ENCODE assay signal across 1 cellular context in the genomic region with DNA sequence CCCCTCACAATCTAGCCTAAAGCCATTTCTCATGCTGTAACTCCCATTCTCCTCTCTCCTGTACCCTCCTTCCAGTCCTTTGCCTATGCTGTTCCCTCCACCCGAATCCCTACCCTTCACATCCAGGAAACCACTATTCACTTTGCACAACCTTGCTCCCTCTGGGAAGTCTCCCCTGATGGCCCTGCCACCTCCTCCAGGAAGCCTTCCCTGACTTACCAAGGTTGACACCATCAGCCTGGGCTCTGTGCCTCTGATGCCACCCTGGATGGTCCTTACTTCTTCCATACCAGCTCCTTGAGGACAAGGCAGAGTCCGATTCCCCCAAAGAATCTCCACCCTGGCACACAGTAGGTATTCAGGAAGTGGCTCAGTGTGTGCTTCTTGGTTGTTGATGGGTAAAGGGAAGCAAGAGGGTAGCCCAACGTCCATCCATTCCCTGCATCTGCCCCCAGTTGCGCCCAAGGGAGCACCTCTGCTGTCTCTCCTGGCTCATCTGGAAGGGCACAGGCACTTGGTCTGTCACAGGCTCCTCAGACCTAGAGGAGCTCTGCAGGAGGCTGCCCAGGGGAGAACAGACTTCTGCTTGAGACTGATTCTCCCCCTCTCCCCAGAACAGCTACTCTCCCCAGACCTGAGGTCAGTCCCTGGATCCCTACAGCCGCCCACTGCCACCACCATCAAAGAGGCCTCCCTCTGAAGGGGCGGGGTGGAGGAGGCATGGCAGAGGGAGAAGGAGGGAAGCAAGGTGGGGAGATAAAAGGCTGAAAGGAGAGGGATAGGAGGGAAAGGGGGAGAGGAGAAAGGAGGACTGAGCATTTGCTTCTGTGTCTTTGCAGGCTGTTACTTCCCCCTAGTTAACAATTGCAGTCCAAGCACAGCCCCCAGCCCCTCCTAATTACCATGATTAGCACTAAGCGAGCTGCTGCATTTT.
TF ChIP-seq lines count a peak whose summit lies in the region.

No MANE protein-coding gene starts in this region.

TF ChIP-seq in H1, 55 proteins besides CTCF, POLR2A, EP300 and RAD21 (continued from another document):
- TF ChIP-seq, protein P1, sequence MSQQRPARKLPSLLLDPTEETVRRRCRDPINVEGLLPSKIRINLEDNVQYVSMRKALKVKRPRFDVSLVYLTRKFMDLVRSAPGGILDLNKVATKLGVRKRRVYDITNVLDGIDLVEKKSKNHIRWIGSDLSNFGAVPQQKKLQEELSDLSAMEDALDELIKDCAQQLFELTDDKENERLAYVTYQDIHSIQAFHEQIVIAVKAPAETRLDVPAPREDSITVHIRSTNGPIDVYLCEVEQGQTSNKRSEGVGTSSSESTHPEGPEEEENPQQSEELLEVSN (IDR thresholded peaks at IDR 0.05) = no peak
